In genomic region chr5:95162231-95162992, GRCh38 we compare ENCODE assay signal across 12 cellular contexts.
DNase-seq lines count a peak whose midpoint lies in the region; ATAC-seq and TF ChIP-seq lines count a peak whose summit lies in the region.
"Had no signal": no experiment of that assay in that cellular context is flagged by ENCODE, and none has a peak within 500 bp of the region (broad histone marks: within the 10 kb centered on the region; RNA-seq: fewer than 3 reads in every experiment).

No MANE protein-coding gene starts in this region.

- TF ChIP-seq EP300 in SK-N-SH (IDR thresholded peaks at IDR 0.05; ENCODE audit: borderline replicate concordance in 1 of 2, low read depth in 1 of 2, low read length in 1 of 2): no peak

- no peaks in the 10 kb centered on the region for H3K4me1 ChIP-seq in upper lobe of right lung
- no peaks in the 10 kb centered on the region for H3K4me1 ChIP-seq in SK-N-SH (ENCODE audit: control insufficient read depth in 1 of 2, insufficient read depth in 2 of 2, low read depth in 1 of 2, low read length in 1 of 2)

- no peak overlapping the region for H3K9ac ChIP-seq in SK-N-SH

- no peaks in the 10 kb centered on the region for H3K79me2 ChIP-seq in SK-N-SH (ENCODE audit: insufficient read depth)

- no peaks in the 10 kb centered on the region for H3K9me2 ChIP-seq in SK-N-SH

- H3K9me3 ChIP-seq in upper lobe of right lung: no peaks in the 10 kb centered on the region
- H3K9me3 ChIP-seq in SK-N-SH: no peaks in the 10 kb centered on the region

- no peak overlapping the region for H3K4me2 ChIP-seq in SK-N-SH

- intact Hi-C loops in upper lobe of right lung (cut with DNase I): no loop called here

- H2AFZ ChIP-seq in SK-N-SH (ENCODE audit: low read depth): no peak overlapping the region

- no peak for TF ChIP-seq RAD21 in SK-N-SH (IDR thresholded peaks at IDR 0.05; ENCODE audit: low read length)

- H3K27me3 ChIP-seq in upper lobe of right lung (no peaks in the 10 kb centered on the region), SK-N-SH (ENCODE audit: insufficient read depth) (no peaks in the 10 kb centered on the region)

- H3K27ac ChIP-seq in upper lobe of right lung (no peak overlapping the region), SK-N-SH (ENCODE audit: low read depth in 2 of 2, low read length in 1 of 2) (no peak overlapping the region)

- POLR2A ChIA-PET in SK-N-SH (lab: Yijun Ruan, JAX): no interaction called here

- H3F3A ChIP-seq in SK-N-SH (replicated peaks; ENCODE audit: insufficient read depth): no peaks in the 10 kb centered on the region

- no peaks in the 10 kb centered on the region for H4K20me1 ChIP-seq in SK-N-SH (ENCODE audit: insufficient read depth)

- DNase-seq in GF-D8 (lab: John Stamatoyannopoulos, UW) (peak; percentile 73), LNCaP clone FGC (ENCODE audit: low read depth) (peak; percentile 89), NOMO-1 treated with DMSO at 0.1 percent for 48 hours (lab: John Stamatoyannopoulos, UW; ENCODE audit: unreplicated experiment) (peak; percentile 88), medulla oblongata (ENCODE audit: extremely low spot score) (peak; percentile 22), upper lobe of right lung (no peak), T-helper 9 cell (no peak), SK-N-SH (no peak)
- DNase-seq: activated CD4-positive, alpha-beta T cell treated with anti-CD3 and anti-CD28 coated beads, Interleukin-2, amount 10 ng/mL, durations not matched to agents 7 days and 5 days; anterior cingulate cortex; occipital lobe; T-cell had no signal

- CTCF ChIA-PET in SK-N-SH (lab: Yijun Ruan, JAX): no interaction called here

- TF ChIP-seq CTCF in LNCaP clone FGC (IDR thresholded peaks at IDR 0.05; ENCODE audit: control insufficient read depth, extremely low read depth, insufficient read depth) (no peak), upper lobe of right lung (IDR thresholded peaks at IDR 0.05) (no peak), SK-N-SH (IDR thresholded peaks at IDR 0.05) (no peak)

- ATAC-seq in upper lobe of right lung: no peak
- no peak for ATAC-seq in HG02970 (IDR thresholded peaks at IDR 0.05; ENCODE audit: low FRiP score, unreplicated experiment)
- ATAC-seq: T-cell had no signal

- H3K4me3 ChIP-seq in LNCaP clone FGC (ENCODE audit: low read depth, low read length) (peak overlapping the region; percentile 8; the same call in 1 of the 2 replicates), upper lobe of right lung (no peak overlapping the region), SK-N-SH (ENCODE audit: low read depth in 2 of 2, low read length in 1 of 2) (no peak overlapping the region)

- H3K36me3 ChIP-seq in upper lobe of right lung (no peaks in the 10 kb centered on the region), SK-N-SH (replicated peaks in 1 of 2; ENCODE audit: control insufficient read depth in 1 of 2, insufficient read depth in 2 of 2, low read length in 1 of 2) (no peaks in the 10 kb centered on the region)

TF ChIP-seq in SK-N-SH, 30 proteins besides CTCF, POLR2A, EP300 and RAD21:
- TF ChIP-seq MEF2A (IDR thresholded peaks at IDR 0.05; ENCODE audit: borderline replicate concordance, low read depth): no peak
- TF ChIP-seq RXRA (IDR thresholded peaks at IDR 0.05; ENCODE audit: borderline replicate concordance, low read depth): no peak
- TF ChIP-seq, protein P1, sequence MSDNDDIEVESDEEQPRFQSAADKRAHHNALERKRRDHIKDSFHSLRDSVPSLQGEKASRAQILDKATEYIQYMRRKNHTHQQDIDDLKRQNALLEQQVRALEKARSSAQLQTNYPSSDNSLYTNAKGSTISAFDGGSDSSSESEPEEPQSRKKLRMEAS (IDR thresholded peaks at IDR 0.05; ENCODE audit: low read depth): no peak
- TF ChIP-seq YY1 (IDR thresholded peaks at IDR 0.05; ENCODE audit: low read depth): no peak
- no peak for TF ChIP-seq FOXJ3 (CRISPR knock-in tag; IDR thresholded peaks at IDR 0.05)
- no peak for TF ChIP-seq TAF1 (IDR thresholded peaks at IDR 0.05; ENCODE audit: borderline replicate concordance, low read depth, low read length)
- TF ChIP-seq, protein P2, sequence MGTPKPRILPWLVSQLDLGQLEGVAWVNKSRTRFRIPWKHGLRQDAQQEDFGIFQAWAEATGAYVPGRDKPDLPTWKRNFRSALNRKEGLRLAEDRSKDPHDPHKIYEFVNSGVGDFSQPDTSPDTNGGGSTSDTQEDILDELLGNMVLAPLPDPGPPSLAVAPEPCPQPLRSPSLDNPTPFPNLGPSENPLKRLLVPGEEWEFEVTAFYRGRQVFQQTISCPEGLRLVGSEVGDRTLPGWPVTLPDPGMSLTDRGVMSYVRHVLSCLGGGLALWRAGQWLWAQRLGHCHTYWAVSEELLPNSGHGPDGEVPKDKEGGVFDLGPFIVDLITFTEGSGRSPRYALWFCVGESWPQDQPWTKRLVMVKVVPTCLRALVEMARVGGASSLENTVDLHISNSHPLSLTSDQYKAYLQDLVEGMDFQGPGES (IDR thresholded peaks at IDR 0.05; ENCODE audit: low read depth, low read length): no peak
- no peak for TF ChIP-seq GABPA (IDR thresholded peaks at IDR 0.05; ENCODE audit: low read depth)
- TF ChIP-seq GATA2 (CRISPR knock-in tag; IDR thresholded peaks at IDR 0.05): no peak
- TF ChIP-seq POLR2AphosphoS5 (IDR thresholded peaks at IDR 0.05; ENCODE audit: low read depth, low read length): no peak
- TF ChIP-seq FOXM1 (IDR thresholded peaks at IDR 0.05; ENCODE audit: low read depth): no peak
- no peak for TF ChIP-seq RCOR1 (IDR thresholded peaks at IDR 0.05; ENCODE audit: low read length)
- TF ChIP-seq, protein P3, sequence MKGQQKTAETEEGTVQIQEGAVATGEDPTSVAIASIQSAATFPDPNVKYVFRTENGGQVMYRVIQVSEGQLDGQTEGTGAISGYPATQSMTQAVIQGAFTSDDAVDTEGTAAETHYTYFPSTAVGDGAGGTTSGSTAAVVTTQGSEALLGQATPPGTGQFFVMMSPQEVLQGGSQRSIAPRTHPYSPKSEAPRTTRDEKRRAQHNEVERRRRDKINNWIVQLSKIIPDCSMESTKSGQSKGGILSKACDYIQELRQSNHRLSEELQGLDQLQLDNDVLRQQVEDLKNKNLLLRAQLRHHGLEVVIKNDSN (IDR thresholded peaks at IDR 0.05; ENCODE audit: borderline replicate concordance, low read depth): no peak
- no peak for TF ChIP-seq CHD2 (IDR thresholded peaks at IDR 0.05; ENCODE audit: low read length, partially characterized antibody)
- no peak for TF ChIP-seq TCF12 (IDR thresholded peaks at IDR 0.05)

Comparison
In these comparisons a context has a peak if more than half of its experiments do, and no peak if none do; other contexts are left out.
1. DNase-seq: peak in GF-D8 (single experiment), LNCaP clone FGC (single experiment), NOMO-1 treated with DMSO at 0.1 percent for 48 hours (single experiment) and medulla oblongata (single experiment); none in upper lobe of right lung (single experiment), T-helper 9 cell (single experiment) and SK-N-SH (single experiment).